ENCODE assay signal across 8 cellular contexts in the genomic region with DNA sequence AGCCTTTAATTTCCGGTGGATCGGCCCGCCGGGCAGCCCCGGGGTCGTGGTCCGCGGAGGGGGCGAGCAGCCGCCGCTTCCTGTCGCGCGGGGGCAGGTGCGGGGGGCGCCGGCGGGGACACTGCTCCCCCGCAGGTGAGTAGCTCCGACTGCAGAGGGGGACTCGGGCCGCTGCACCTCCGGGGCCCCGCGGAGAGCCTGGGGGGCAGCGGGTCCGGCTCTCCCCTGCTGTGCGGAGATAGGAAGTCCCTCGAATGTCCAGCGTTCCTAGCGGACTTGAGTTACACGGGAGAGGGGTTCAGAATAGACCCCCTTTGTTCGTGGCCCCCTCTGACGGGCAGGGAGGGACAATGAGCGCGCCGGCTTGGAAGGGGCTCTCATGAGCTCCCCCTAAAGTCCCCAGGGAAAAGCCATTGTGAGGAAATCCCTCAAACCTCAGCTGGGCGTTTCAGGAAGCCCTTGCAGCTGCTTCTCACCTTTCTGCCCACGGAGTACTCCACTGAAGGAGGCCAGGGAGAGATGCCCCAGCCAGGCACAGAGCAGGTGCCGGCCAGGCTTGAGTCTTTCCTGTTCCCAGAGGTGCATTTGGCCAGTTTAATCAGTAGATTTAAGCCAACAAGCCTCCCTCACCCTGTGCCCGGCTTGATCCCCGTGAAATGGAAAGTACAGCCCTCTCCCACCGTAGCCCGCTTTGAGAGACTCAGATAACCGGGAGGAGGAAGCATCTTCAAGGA. TPM values are rescaled to one million over a fixed set of nuclear protein-coding genes. Genes with fewer than 3 reads are reported as not detected.
A peak's percentile ranks its signal among the peaks of the same experiment; 100 is the strongest.
DNase-seq lines count a peak whose midpoint lies in the region; ATAC-seq, FAIRE-seq and TF ChIP-seq lines count a peak whose summit lies in the region.

No MANE protein-coding gene starts in this region.

- DNase-seq in activated T-cell treated with anti-CD3 and anti-CD28 coated beads for 48 hours (ENCODE audit: low read depth) (peak; percentile 13), activated T-cell treated with anti-CD3 and anti-CD28 coated beads for 4 hours (no peak), NCI-H69 (lab: John Stamatoyannopoulos, UW) (peak; percentile 85), bronchial epithelial cell (ENCODE audit: low read depth) (no peak), GOT3 (lab: John Stamatoyannopoulos, UW) (no peak)

- no peaks in the 10 kb centered on the region for H3K9me3 ChIP-seq in mucosa of stomach (ENCODE audit: control insufficient read depth, low read length)

- FAIRE-seq in bronchial epithelial cell (lab: Jason Lieb, UNC): no peak

- no peak overlapping the region for H3K9ac ChIP-seq in mucosa of stomach (ENCODE audit: low read length)

- H3K4me3 ChIP-seq in bronchial epithelial cell (ENCODE audit: low read depth, low read length) (peak overlapping the region; percentile 37), mucosa of stomach (ENCODE audit: low read length) (peak overlapping the region; percentile 25)

- no peak for ATAC-seq in HG03280 (IDR thresholded peaks at IDR 0.05; ENCODE audit: unreplicated experiment)
- no peak for ATAC-seq in HG02981 (IDR thresholded peaks at IDR 0.05; ENCODE audit: unreplicated experiment)

- H3K27me3 ChIP-seq in bronchial epithelial cell (ENCODE audit: control insufficient read depth, insufficient read depth, low read length): peaks cover 23% of the 10 kb centered on the region
- H3K27me3 ChIP-seq in mucosa of stomach (ENCODE audit: control insufficient read depth, insufficient read depth, low read length): peaks cover 64% of the 10 kb centered on the region

- peaks cover 9% of the 10 kb centered on the region for H3K4me1 ChIP-seq in mucosa of stomach (ENCODE audit: control insufficient read depth, insufficient read depth, low read length)

- no peaks in the 10 kb centered on the region for H3K36me3 ChIP-seq in bronchial epithelial cell (ENCODE audit: control insufficient read depth, insufficient read depth, low read length)
- H3K36me3 ChIP-seq in mucosa of stomach (ENCODE audit: control insufficient read depth, insufficient read depth, low read length): no peaks in the 10 kb centered on the region

- no peak for TF ChIP-seq CTCF in bronchial epithelial cell (IDR thresholded peaks at IDR 0.05; ENCODE audit: insufficient read depth, low read length, severe bottlenecking)

RNA-seq across cellular contexts. Expression of a gene that starts 0.9 kb away (rescaled TPM):
- total RNA-seq in bronchial epithelial cell: 1.6 and 1.9 TPM in 2 replicates

Comparison
In these comparisons a context has a peak if more than half of its experiments do, and no peak if none do; other contexts are left out.
1. DNase-seq: peak in activated T-cell treated with anti-CD3 and anti-CD28 coated beads for 48 hours (single experiment) and NCI-H69 (single experiment); none in activated T-cell treated with anti-CD3 and anti-CD28 coated beads for 4 hours (single experiment), bronchial epithelial cell (single experiment) and GOT3 (single experiment).